ENCODE assay signal across 8 cellular contexts in the genomic region with DNA sequence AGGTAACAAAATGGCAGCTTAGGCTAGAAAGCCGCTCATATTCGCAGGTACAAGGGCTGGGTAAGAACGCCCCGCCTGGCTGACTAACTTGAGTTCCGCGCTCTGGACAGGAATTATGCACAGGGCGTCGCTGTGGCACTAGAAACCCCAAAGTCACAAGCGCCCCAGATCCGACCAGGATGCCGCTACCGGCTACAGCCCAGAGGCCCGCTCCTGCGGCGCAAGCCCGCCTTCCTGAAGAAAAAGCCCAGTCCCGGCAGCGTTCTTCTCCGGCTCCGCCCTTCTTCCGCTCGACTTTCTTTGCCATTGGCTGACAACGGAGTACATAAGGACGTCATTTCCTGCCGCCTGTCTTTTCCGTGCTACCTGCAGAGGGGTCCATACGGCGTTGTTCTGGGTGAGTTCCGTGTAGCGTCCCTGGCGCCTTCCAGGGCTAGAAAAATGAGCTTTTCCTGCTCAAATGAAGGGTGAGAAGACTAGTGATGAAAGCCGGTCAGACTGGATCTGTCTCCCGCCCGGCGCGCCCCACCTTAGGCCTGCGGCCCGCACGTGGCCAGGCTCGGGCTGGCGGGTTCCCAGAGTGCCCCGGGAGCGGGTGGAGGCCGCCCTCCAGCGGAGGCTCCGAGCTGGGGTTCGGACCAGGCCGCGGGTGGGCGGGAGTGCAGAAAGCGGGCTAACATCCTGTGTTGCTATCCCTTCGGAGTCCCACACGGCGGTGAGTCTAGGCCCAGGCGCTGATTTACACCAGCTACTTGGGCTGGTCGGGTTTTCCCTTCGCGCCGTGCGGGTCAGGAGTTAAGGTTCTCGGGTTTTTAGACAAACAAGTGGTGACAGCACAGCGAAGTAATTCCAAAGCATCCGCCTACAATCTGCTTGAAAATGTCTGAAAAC. TPM values are rescaled to one million over a fixed set of nuclear protein-coding genes. Genes with fewer than 3 reads are reported as not detected.
DNase-seq lines count a peak whose midpoint lies in the region; ATAC-seq, FAIRE-seq and TF ChIP-seq lines count a peak whose summit lies in the region.

A gene (plus strand): TSS at position 353 of the 891 bp plus-strand sequence. CDS start 934 bp downstream, outside the sequence.

- H4K5ac ChIP-seq in IMR-90 (ENCODE audit: low read depth, low read length): peak within 1 kb of the TSS; percentile 87

- no peaks in the 10 kb centered on the region for H3K9me2 ChIP-seq in OCI-LY7 (ENCODE audit: insufficient read depth, low read length)

- peak within 1 kb of the TSS; percentile 77 to 97 for H4K8ac ChIP-seq in IMR-90 (ENCODE audit: low read depth in 2 of 2, low read length in 2 of 2)

- peak within 1 kb of the TSS; percentile 88 for H3K4me2 ChIP-seq in IMR-90 (ENCODE audit: low read depth, low read length)
- H3K4me2 ChIP-seq in OCI-LY7 (ENCODE audit: low read length): peak within 1 kb of the TSS; percentile 99
- H3K4me2 ChIP-seq in endothelial cell of umbilical vein (ENCODE audit: insufficient read depth, low read length): peak within 1 kb of the TSS; percentile 96

- H3K4ac ChIP-seq in IMR-90 (ENCODE audit: low read depth, low read length): peak within 1 kb of the TSS; percentile 79

- peaks cover 47% of the 10 kb centered on the region for H3K79me2 ChIP-seq in OCI-LY7 (ENCODE audit: insufficient read depth, low read depth, low read length)
- peaks cover 42% of the 10 kb centered on the region for H3K79me2 ChIP-seq in endothelial cell of umbilical vein (ENCODE audit: control insufficient read depth, insufficient read depth, low read length)

- H2BK120ac ChIP-seq in IMR-90 (ENCODE audit: low read depth, low read length): no peak within 1 kb of the TSS

- in situ Hi-C loops in IMR-90 (cut with MboI; ENCODE audit: low sequenced_read_pairs): no loop called here

- H3K4me3 ChIP-seq in IMR-90 (ENCODE audit: insufficient read depth, low read depth, low read length): peak within 1 kb of the TSS; percentile 55
- H3K4me3 ChIP-seq in OCI-LY7 (ENCODE audit: low read depth, low read length, poor library complexity, severe bottlenecking): peak within 1 kb of the TSS; percentile 100
- peak within 1 kb of the TSS; percentile 52 to 96 (median 65) for H3K4me3 ChIP-seq in endothelial cell of umbilical vein (replicated peaks in 1 of 3; ENCODE audit: insufficient read depth in 1 of 3, low read depth in 1 of 3, low read length in 3 of 3)

- peak within 1 kb of the TSS; percentile 39 for H3K18ac ChIP-seq in IMR-90 (ENCODE audit: low read depth, low read length)

- POLR2A ChIA-PET in IMR-90 (lab: Charles Lee; ENCODE audit: unreplicated experiment) (interaction anchor here (0.6 kb wide), 2 partner anchors 9 to 735 kb away, joined by 3 to 9 read pairs; no protein-coding TSS in a partner anchor), OCI-LY7 (lab: Charles Lee) (interaction anchor here (1.0 to 9.1 kb wide), 6 partner anchors 9 to 40 kb away, joined by 3 to 85 read pairs (median 4); no protein-coding TSS in a partner anchor), endothelial cell of umbilical vein (lab: Charles Lee) (interaction anchor here (0.7 to 1.7 kb wide), 5 partner anchors 8 to 25 kb away, joined by 3 to 7 read pairs (median 4); no protein-coding TSS in a partner anchor)

- H2AFZ ChIP-seq in IMR-90 (replicated peaks; ENCODE audit: low read length, poor library complexity): peak within 1 kb of the TSS; percentile 90
- peak within 1 kb of the TSS; percentile 95 for H2AFZ ChIP-seq in OCI-LY7 (ENCODE audit: low read length)
- peak within 1 kb of the TSS; percentile 87 for H2AFZ ChIP-seq in endothelial cell of umbilical vein (ENCODE audit: low read depth, low read length)

- H3K56ac ChIP-seq in IMR-90 (ENCODE audit: extremely low read depth, insufficient read depth, low read length): peak within 1 kb of the TSS; percentile 94

- DNase-seq in DMS153 (lab: John Stamatoyannopoulos, UW) (peak; percentile 83), IMR-90 (peak; percentile 96), OCI-LY7 (ENCODE audit: low spot score) (peak; percentile 99), activated T-cell treated with anti-CD3 and anti-CD28 coated beads for 1 hour (ENCODE audit: low read depth) (peak; percentile 83), endothelial cell of umbilical vein (ENCODE audit: low read depth, low spot score) (peak; percentile 96), midbrain (lab: John Stamatoyannopoulos, UW) (peak; percentile 96)
- peak; percentile 84 to 89 for DNase-seq in stimulated activated CD8-positive, alpha-beta memory T cell treated with anti-CD3 and anti-CD28 coated beads, Interleukin-2, amount 100 ng/mL, for 1 hour (ENCODE audit: low read depth in 2 of 2)

- CTCF ChIA-PET in IMR-90 (lab: Yijun Ruan, JAX) (no interaction called here), OCI-LY7 (lab: Charles Lee; ENCODE audit: unreplicated experiment) (interaction anchor here (1.1 to 2.8 kb wide), 2 partner anchors 19 to 20 kb away, joined by 3 to 11 read pairs; no protein-coding TSS in a partner anchor), endothelial cell of umbilical vein (lab: Charles Lee) (interaction anchor here (1.0 to 1.6 kb wide), 5 partner anchors 22 to 282 kb away, joined by 3 to 6 read pairs (median 4); no protein-coding TSS in a partner anchor)

- intact Hi-C loops in IMR-90 (cut with micrococcal nuclease) (loop anchor here (1.0 kb wide), 1 partner anchor 22 kb away; no protein-coding TSS in a partner anchor), OCI-LY7 (cut with micrococcal nuclease; ENCODE audit: unreplicated experiment) (loop anchor here (1.0 to 5.0 kb wide), 3 partner anchors 18 to 906 kb away; a partner anchor contains a TSS), endothelial cell of umbilical vein (cut with micrococcal nuclease) (loop anchor here (1.0 kb wide), 2 partner anchors 9 to 22 kb away; no protein-coding TSS in a partner anchor)

- peaks cover 8% of the 10 kb centered on the region; the same call in 1 of the 2 replicates for H3K9me1 ChIP-seq in IMR-90 (ENCODE audit: insufficient read depth, low read length)
- H3K9me1 ChIP-seq in endothelial cell of umbilical vein (replicated peaks; ENCODE audit: control insufficient read depth, extremely low read depth, insufficient read depth, low read length): no peaks in the 10 kb centered on the region

- peak within 1 kb of the TSS; percentile 61; the same call in 1 of the 2 replicates for H2AK5ac ChIP-seq in IMR-90 (ENCODE audit: low read depth, low read length)

- H4K91ac ChIP-seq in IMR-90 (ENCODE audit: insufficient read depth, low read depth, low read length): peak within 1 kb of the TSS; percentile 71

- TSS peak; percentile 66 for BruUV-seq in IMR-90 (replicated peaks; lab: Mats Ljungman, UMichigan)
- BruUV-seq in OCI-LY7 (replicated peaks; lab: Mats Ljungman, UMichigan): TSS peak; percentile 74
- BruUV-seq in endothelial cell of umbilical vein (replicated peaks; lab: Mats Ljungman, UMichigan): TSS peak; percentile 62

- H3K79me1 ChIP-seq in IMR-90 (ENCODE audit: low read depth in 1 of 2, low read length in 2 of 2): peaks cover 22 to 37% of the 10 kb centered on the region in 2 experiments

- FAIRE-seq in endothelial cell of umbilical vein (lab: Jason Lieb, UNC): peak; percentile 99

- dilution Hi-C loops in IMR-90 (cut with HindIII; ENCODE audit: low sequenced_read_pairs, unreplicated experiment): no loop called here
- dilution Hi-C loops in endothelial cell of umbilical vein (cut with MboI; ENCODE audit: extremely low pct_ligation_motif_present, low sequenced_read_pairs): no loop called here

- H3K4me1 ChIP-seq in IMR-90 (ENCODE audit: control insufficient read depth, insufficient read depth, low read length): peaks cover 2% of the 10 kb centered on the region; the same call in 1 of the 2 replicates
- peaks cover 45% of the 10 kb centered on the region for H3K4me1 ChIP-seq in OCI-LY7 (ENCODE audit: insufficient read depth, low read length, poor library complexity, severe bottlenecking)
- H3K4me1 ChIP-seq in endothelial cell of umbilical vein (ENCODE audit: control insufficient read depth, extremely low read depth, insufficient read depth, low read length): peaks cover 19% of the 10 kb centered on the region

- peak within 1 kb of the TSS; percentile 88 for H3K14ac ChIP-seq in IMR-90 (replicated peaks; ENCODE audit: low read depth, low read length)

- TF ChIP-seq CTCF in IMR-90 (conservative IDR thresholded peaks at IDR 0.05; ENCODE audit: low read depth, low read length) (peak; percentile 31), OCI-LY7 (conservative IDR thresholded peaks at IDR 0.05; ENCODE audit: low read length) (peak; percentile 65), endothelial cell of umbilical vein (IDR thresholded peaks at IDR 0.05; ENCODE audit: extremely low read depth in 1 of 2, insufficient read depth in 1 of 2, low read depth in 1 of 2, low read length in 2 of 2) (peak; percentile 14 to 38)

- H2BK5ac ChIP-seq in IMR-90 (ENCODE audit: low read depth, low read length, poor library complexity, severe bottlenecking): peak within 1 kb of the TSS; percentile 59

- peak; percentile 20; the same call in 1 of the 2 replicates for TF ChIP-seq RAD21 in IMR-90 (IDR thresholded peaks at IDR 0.05; ENCODE audit: low read length)

- H3K27me3 ChIP-seq in IMR-90 (ENCODE audit: control insufficient read depth, insufficient read depth, low read length): no peaks in the 10 kb centered on the region
- no peaks in the 10 kb centered on the region for H3K27me3 ChIP-seq in endothelial cell of umbilical vein (ENCODE audit: control insufficient read depth in 2 of 2, insufficient read depth in 2 of 2, low read length in 2 of 2)

- no peaks in the 10 kb centered on the region for H3K9me3 ChIP-seq in IMR-90 (ENCODE audit: control insufficient read depth, insufficient read depth, low read length)
- H3K9me3 ChIP-seq in OCI-LY7 (ENCODE audit: low read length): no peaks in the 10 kb centered on the region
- no peaks in the 10 kb centered on the region for H3K9me3 ChIP-seq in endothelial cell of umbilical vein (replicated peaks; ENCODE audit: control insufficient read depth, insufficient read depth, low read length)

- H3K36me3 ChIP-seq in IMR-90 (ENCODE audit: control insufficient read depth, insufficient read depth, low read length) (peaks cover 28% of the 10 kb centered on the region), OCI-LY7 (ENCODE audit: insufficient read depth, low read length) (peaks cover 60% of the 10 kb centered on the region), endothelial cell of umbilical vein (ENCODE audit: control insufficient read depth in 2 of 2, extremely low read depth in 1 of 2, insufficient read depth in 2 of 2, low read length in 2 of 2) (peaks cover 21 to 25% of the 10 kb centered on the region in 2 experiments)

- peak; percentile 99 for TF ChIP-seq POLR2A in IMR-90 (IDR thresholded peaks at IDR 0.05; ENCODE audit: low read depth, low read length)
- peak; percentile 99 for TF ChIP-seq POLR2A in endothelial cell of umbilical vein (IDR thresholded peaks at IDR 0.05; ENCODE audit: low read depth, low read length)

- peak within 1 kb of the TSS; percentile 96 for H3K9ac ChIP-seq in IMR-90 (ENCODE audit: low read depth, low read length)
- H3K9ac ChIP-seq in endothelial cell of umbilical vein (replicated peaks; ENCODE audit: extremely low read depth, insufficient read depth, low read length): peak within 1 kb of the TSS; percentile 88

- ATAC-seq in GM21528 (IDR thresholded peaks at IDR 0.05; ENCODE audit: low FRiP score, unreplicated experiment) (peak; percentile 90), IMR-90 (ENCODE audit: low read depth) (peak; percentile 96)

- H4K20me1 ChIP-seq in IMR-90 (ENCODE audit: insufficient read depth, low read length) (peaks cover 33% of the 10 kb centered on the region), OCI-LY7 (ENCODE audit: insufficient read depth, low read length) (peaks cover 38% of the 10 kb centered on the region), endothelial cell of umbilical vein (replicated peaks; ENCODE audit: control insufficient read depth, extremely low read depth, insufficient read depth, low read length) (peaks cover 4% of the 10 kb centered on the region)

- H2BK20ac ChIP-seq in IMR-90 (ENCODE audit: low read depth, low read length): no peak within 1 kb of the TSS

- peak within 1 kb of the TSS; percentile 96 for H3K23ac ChIP-seq in IMR-90 (ENCODE audit: low read depth, low read length)

- WGBS in IMR-90 (ENCODE audit: extremely low coverage in 2 of 2, insufficient read length in 1 of 2), 2 experiments: 1% methylated on average over 34 of the region's 63 CpGs; no CpG with 5 or more reads in 1 of the 2 experiments

- no peak within 1 kb of the TSS for H2BK15ac ChIP-seq in IMR-90 (ENCODE audit: low read depth, low read length)

- H2AK9ac ChIP-seq in IMR-90 (replicated peaks; ENCODE audit: low read depth, low read length, poor library complexity): peak within 1 kb of the TSS; percentile 82

- H3K27ac ChIP-seq in IMR-90 (ENCODE audit: insufficient read depth, low read length): peak within 1 kb of the TSS; percentile 74
- peak within 1 kb of the TSS; percentile 78 for H3K27ac ChIP-seq in OCI-LY7 (ENCODE audit: low read depth, low read length, poor library complexity, severe bottlenecking)
- peak within 1 kb of the TSS; percentile 59 for H3K27ac ChIP-seq in endothelial cell of umbilical vein (ENCODE audit: insufficient read depth, low read depth, low read length)

RNA-seq across cellular contexts. Expression of the gene that starts here (rescaled TPM):
- 1,415 and 1,531 TPM in 2 replicates for total RNA-seq in IMR-90 (2012; rRNA removed)
- 2,710 and 2,851 TPM in 2 replicates for polyA plus RNA-seq in IMR-90 (2012; rRNA removed)
- polyA plus RNA-seq in IMR-90 (2012; cell fraction: cytosol; rRNA removed): 2,400 and 3,145 TPM in 2 replicates
- polyA plus RNA-seq in IMR-90 (2012; cell fraction: nucleus; rRNA removed; ENCODE audit: low replicate concordance): 832 and 1,064 TPM in 2 replicates
- 2,776 and 2,813 TPM in 2 replicates for total RNA-seq in OCI-LY7 (2014; rRNA removed; shearing (Covaris generic))
- total RNA-seq in OCI-LY7 (2022): 1,952 and 2,115 TPM in 2 replicates
- 1,060 and 1,357 TPM in 2 replicates for total RNA-seq in endothelial cell of umbilical vein
- 3,418 and 3,687 TPM in 2 replicates for polyA plus RNA-seq in endothelial cell of umbilical vein
- 3,181 and 3,202 TPM in 2 replicates for polyA plus RNA-seq in endothelial cell of umbilical vein (2011; cell fraction: cytosol; rRNA removed)
- 1,008 and 1,123 TPM in 2 replicates for polyA plus RNA-seq in endothelial cell of umbilical vein (2011; cell fraction: nucleus; rRNA removed)
- polyA plus RNA-seq in endothelial cell of umbilical vein (2012): 1,635 and 1,641 TPM in 2 replicates
- polyA minus RNA-seq in endothelial cell of umbilical vein: 1,009 and 1,085 TPM in 2 replicates
- polyA minus RNA-seq in endothelial cell of umbilical vein (2011; cell fraction: cytosol; rRNA and poly(A)+ RNA removed): 686 TPM
- polyA minus RNA-seq in endothelial cell of umbilical vein (2011; cell fraction: nucleus; rRNA and poly(A)+ RNA removed): 186 and 249 TPM in 2 replicates

Comparison
In these comparisons a context has a peak if more than half of its experiments do, and no peak if none do; other contexts are left out.
1. Peak in every context shown above with its lines: DNase-seq, ATAC-seq, H3K4me3 ChIP-seq and H3K27ac ChIP-seq.